ENCODE assay signal across 19 cellular contexts in the genomic region with DNA sequence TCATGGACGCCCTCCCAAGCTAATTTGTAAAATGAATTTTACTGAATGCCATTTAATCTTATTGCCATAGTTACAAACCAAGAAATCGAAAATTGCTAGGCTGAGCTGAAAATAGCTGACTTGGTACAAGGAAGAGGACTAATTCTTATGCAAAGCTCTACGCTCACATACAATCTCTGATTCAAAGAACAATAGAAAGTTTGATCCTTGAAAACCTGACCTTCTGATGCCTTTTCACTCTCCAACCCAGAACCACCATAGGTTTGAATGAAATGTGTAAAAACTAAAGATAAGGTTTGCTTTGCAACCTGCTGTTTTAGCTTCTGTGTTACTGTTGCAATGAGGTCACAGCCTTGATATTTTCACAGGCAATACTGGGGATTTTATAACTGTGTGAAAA.
A peak's percentile ranks its signal among the peaks of the same experiment; 100 is the strongest.
DNase-seq lines count a peak whose midpoint lies in the region; ATAC-seq and TF ChIP-seq lines count a peak whose summit lies in the region.
"Had no signal": no experiment of that assay in that cellular context is flagged by ENCODE, and none has a peak within 500 bp of the region (broad histone marks: within the 10 kb centered on the region; RNA-seq: fewer than 3 reads in every experiment).

No MANE protein-coding gene starts in this region.

- no peak overlapping the region for H3K14ac ChIP-seq in H9 (ENCODE audit: insufficient read depth, low read length)

- H4K8ac ChIP-seq in H9 (replicated peaks; ENCODE audit: insufficient read length, low read depth, low read length) = no peak overlapping the region

- H3K9me3 ChIP-seq in H9 (ENCODE audit: control insufficient read depth, low read depth, low read length) (no peaks in the 10 kb centered on the region), neural cell (ENCODE audit: low read length) (no peaks in the 10 kb centered on the region)
- H3K9me3 ChIP-seq: BLaER1 treated with 17β-estradiol and CSF1 and Interleukin-3, amounts not matched to agents 10 nM and 100 nM; Peyer's patch had no signal

- H2BK15ac ChIP-seq in H9 (ENCODE audit: low read depth, low read length) = no peak overlapping the region

- peak; percentile 17 for DNase-seq in Ammon's horn (ENCODE audit: low spot score)
- DNase-seq in H9 = no peak
- peak; percentile 13 for DNase-seq in cerebellum (ENCODE audit: low spot score)
- DNase-seq in NCI-H2081 treated with DMSO at 0.1 percent for 48 hours (lab: John Stamatoyannopoulos, UW) = no peak
- DNase-seq in Right ventricle myocardium superior = no peak
- no peak for DNase-seq in DMS 273 treated with DMSO at 0.1 percent for 48 hours (lab: John Stamatoyannopoulos, UW)
- DNase-seq: MV-4-11, NCI-H1436 treated with DMSO at 0.1 percent for 48 hours, NCI-H2029 treated with DMSO at 0.1 percent for 48 hours, NCI-H226, NCI-H524 treated with DMSO at 0.1 percent for 48 hours, Peyer's patch had no signal

- H2BK5ac ChIP-seq in H9 (ENCODE audit: insufficient read length, low read length) = no peak overlapping the region

- H3K27ac Mint-ChIP-seq in H9 = peak overlapping the region; percentile 66 to 76 (median 76); a peak in 6 of 7 replicates

- H3K79me2 ChIP-seq in H9 (ENCODE audit: insufficient read depth, low read length) (no peaks in the 10 kb centered on the region), neural cell (replicated peaks; ENCODE audit: insufficient read depth, low read length) (no peaks in the 10 kb centered on the region)

- no peaks in the 10 kb centered on the region for H3K36me3 ChIP-seq in neural cell (ENCODE audit: insufficient read depth, low read length)
- H3K36me3 ChIP-seq: BLaER1 treated with 17β-estradiol and CSF1 and Interleukin-3, amounts not matched to agents 10 nM and 100 nM; Peyer's patch had no signal

- H2BK120ac ChIP-seq in H9 (ENCODE audit: low read depth, low read length, poor library complexity, severe bottlenecking) = no peak overlapping the region

- peaks cover 0 to 5% (median 0%) of the 10 kb centered on the region in 3 experiments; a peak in 1 of 7 replicates for H3K36me3 Mint-ChIP-seq in H9 (ENCODE audit: insufficient read depth in 1 of 3, low read depth in 3 of 3)

- no peaks in the 10 kb centered on the region for H3K27me3 Mint-ChIP-seq in H9 (ENCODE audit: low read depth)

- H3F3A ChIP-seq in neural cell (ENCODE audit: insufficient read depth, low read length, poor library complexity, severe bottlenecking) = no peaks in the 10 kb centered on the region

- peaks cover 56 to 60% of the 10 kb centered on the region in 2 experiments for H3K4me1 Mint-ChIP-seq in H9

- no peak overlapping the region for H2AK5ac ChIP-seq in H9 (ENCODE audit: insufficient read length, low read length)

- no peak overlapping the region for H3K4me2 ChIP-seq in H9 (ENCODE audit: insufficient read depth, insufficient read length, low read length)
- H3K4me2 ChIP-seq in neural cell (ENCODE audit: low read length) = no peak overlapping the region
- H3K4me2 ChIP-seq: BLaER1 treated with 17β-estradiol and CSF1 and Interleukin-3, amounts not matched to agents 10 nM and 100 nM had no signal

- H3K9me3 Mint-ChIP-seq in H9 = no peaks in the 10 kb centered on the region; a peak in 1 of 5 replicates

- H4K20me1 ChIP-seq in H9 (ENCODE audit: control insufficient read depth, insufficient read depth, insufficient read length) (no peaks in the 10 kb centered on the region), neural cell (ENCODE audit: insufficient read depth) (no peaks in the 10 kb centered on the region)
- H4K20me1 ChIP-seq: BLaER1 treated with 17β-estradiol and CSF1 and Interleukin-3, amounts not matched to agents 10 nM and 100 nM had no signal

- H3K4ac ChIP-seq in H9 (ENCODE audit: low read depth, low read length) = no peak overlapping the region

- peak overlapping the region; percentile 29 for H3K27ac ChIP-seq in H9 (ENCODE audit: insufficient read length, low read depth, low read length)
- peak overlapping the region; percentile 55 for H3K27ac ChIP-seq in neural cell (ENCODE audit: low read length)
- H3K27ac ChIP-seq: BLaER1 treated with 17β-estradiol and CSF1 and Interleukin-3, amounts not matched to agents 10 nM and 100 nM; HL-60; Peyer's patch; SK-N-MC had no signal

- H3K4me3 ChIP-seq in neural cell (ENCODE audit: low read length) = no peak overlapping the region
- H3K4me3 ChIP-seq: BLaER1 treated with 17β-estradiol and CSF1 and Interleukin-3, amounts not matched to agents 10 nM and 100 nM; K562; Peyer's patch; SK-N-MC had no signal

- H3K4me1 ChIP-seq in H9 (ENCODE audit: insufficient read depth, low read length) = peaks cover 14% of the 10 kb centered on the region; the same call in 1 of the 2 replicates
- H3K4me1 ChIP-seq: BLaER1 treated with 17β-estradiol and CSF1 and Interleukin-3, amounts not matched to agents 10 nM and 100 nM; Peyer's patch had no signal

- no peak for ATAC-seq in Right ventricle myocardium superior (ENCODE audit: poor library complexity)
- ATAC-seq: HCT116, K562, Right ventricle myocardium inferior had no signal

- H3K56ac ChIP-seq in H9 (ENCODE audit: insufficient read length, low read depth, low read length) = no peak overlapping the region

- TF ChIP-seq EP300 in neural cell (conservative IDR thresholded peaks at IDR 0.05; ENCODE audit: poor library complexity, severe bottlenecking) = no peak

- H3K9ac ChIP-seq in H9 (ENCODE audit: extremely low read depth, insufficient read length, low read length) (no peak overlapping the region), neural cell (ENCODE audit: low read length) (peak overlapping the region; percentile 1)
- H3K9ac ChIP-seq: BLaER1 treated with 17β-estradiol and CSF1 and Interleukin-3, amounts not matched to agents 10 nM and 100 nM had no signal

- H2BK20ac ChIP-seq in H9 (ENCODE audit: low read depth, low read length, poor library complexity, severe bottlenecking) = no peak overlapping the region

- no CpG with 5 or more reads among the region's 3 CpGs for WGBS in H9 (ENCODE audit: extremely low coverage, insufficient read length, low lambda C conversion rate)

- no peak overlapping the region for H2BK12ac ChIP-seq in H9 (ENCODE audit: insufficient read length, low read depth, low read length)

- H3K23me2 ChIP-seq in H9 (ENCODE audit: insufficient read length, low read depth, low read length, poor library complexity, severe bottlenecking) = no peaks in the 10 kb centered on the region

- H3K9me2 ChIP-seq in neural cell (ENCODE audit: insufficient read depth, low read length) = no peaks in the 10 kb centered on the region

- no peaks in the 10 kb centered on the region for H3K79me1 ChIP-seq in H9 (ENCODE audit: insufficient read depth, low read depth, low read length, poor library complexity, severe bottlenecking)

- H3K27me3 ChIP-seq in H9 (ENCODE audit: insufficient read depth, low read length) (no peaks in the 10 kb centered on the region), neural cell (ENCODE audit: insufficient read depth, low read depth, low read length) (no peaks in the 10 kb centered on the region)
- H3K27me3 ChIP-seq: BLaER1 treated with 17β-estradiol and CSF1 and Interleukin-3, amounts not matched to agents 10 nM and 100 nM; Peyer's patch had no signal

- intact Hi-C loops in Right ventricle myocardium superior (cut with DNase I) = no loop called here

- H3T11ph ChIP-seq in H9 (ENCODE audit: low read length) = no peak overlapping the region

- H3K4me3 Mint-ChIP-seq in H9 = no peak overlapping the region

- no peak overlapping the region for H3K18ac ChIP-seq in H9 (ENCODE audit: insufficient read length, low read depth, low read length)

- no peak overlapping the region for H3K23ac ChIP-seq in H9 (ENCODE audit: insufficient read length, low read depth, low read length)

- no peak overlapping the region for H4K91ac ChIP-seq in H9 (ENCODE audit: insufficient read length, low read depth, low read length)

- no peak for TF ChIP-seq RAD21 in neural cell (conservative IDR thresholded peaks at IDR 0.05)

- H2AFZ ChIP-seq in H9 (ENCODE audit: low read length) (no peak overlapping the region), neural cell (ENCODE audit: low read depth, low read length) (peak overlapping the region; percentile 4)

- H4K5ac ChIP-seq in H9 (ENCODE audit: insufficient read length, low read depth, low read length) = no peak overlapping the region

- TF ChIP-seq CTCF in H9 (conservative IDR thresholded peaks at IDR 0.05) (no peak), neural cell (IDR thresholded peaks at IDR 0.05; ENCODE audit: poor library complexity, severe bottlenecking) (no peak)

TF ChIP-seq in neural cell, 6 proteins besides CTCF, POLR2A, EP300 and RAD21:
- TF ChIP-seq SMC3 (conservative IDR thresholded peaks at IDR 0.05; ENCODE audit: poor library complexity) (no peak), MXI1 (conservative IDR thresholded peaks at IDR 0.05; ENCODE audit: poor library complexity, severe bottlenecking) (no peak), POLR2AphosphoS5 (IDR thresholded peaks at IDR 0.05) (no peak), TAF1 (IDR thresholded peaks at IDR 0.05; ENCODE audit: low read depth) (no peak), EZH2 (IDR thresholded peaks at IDR 0.05; ENCODE audit: borderline replicate concordance, insufficient read depth, low read length, poor library complexity, severe bottlenecking) (no peak)
- TF ChIP-seq, protein P1, sequence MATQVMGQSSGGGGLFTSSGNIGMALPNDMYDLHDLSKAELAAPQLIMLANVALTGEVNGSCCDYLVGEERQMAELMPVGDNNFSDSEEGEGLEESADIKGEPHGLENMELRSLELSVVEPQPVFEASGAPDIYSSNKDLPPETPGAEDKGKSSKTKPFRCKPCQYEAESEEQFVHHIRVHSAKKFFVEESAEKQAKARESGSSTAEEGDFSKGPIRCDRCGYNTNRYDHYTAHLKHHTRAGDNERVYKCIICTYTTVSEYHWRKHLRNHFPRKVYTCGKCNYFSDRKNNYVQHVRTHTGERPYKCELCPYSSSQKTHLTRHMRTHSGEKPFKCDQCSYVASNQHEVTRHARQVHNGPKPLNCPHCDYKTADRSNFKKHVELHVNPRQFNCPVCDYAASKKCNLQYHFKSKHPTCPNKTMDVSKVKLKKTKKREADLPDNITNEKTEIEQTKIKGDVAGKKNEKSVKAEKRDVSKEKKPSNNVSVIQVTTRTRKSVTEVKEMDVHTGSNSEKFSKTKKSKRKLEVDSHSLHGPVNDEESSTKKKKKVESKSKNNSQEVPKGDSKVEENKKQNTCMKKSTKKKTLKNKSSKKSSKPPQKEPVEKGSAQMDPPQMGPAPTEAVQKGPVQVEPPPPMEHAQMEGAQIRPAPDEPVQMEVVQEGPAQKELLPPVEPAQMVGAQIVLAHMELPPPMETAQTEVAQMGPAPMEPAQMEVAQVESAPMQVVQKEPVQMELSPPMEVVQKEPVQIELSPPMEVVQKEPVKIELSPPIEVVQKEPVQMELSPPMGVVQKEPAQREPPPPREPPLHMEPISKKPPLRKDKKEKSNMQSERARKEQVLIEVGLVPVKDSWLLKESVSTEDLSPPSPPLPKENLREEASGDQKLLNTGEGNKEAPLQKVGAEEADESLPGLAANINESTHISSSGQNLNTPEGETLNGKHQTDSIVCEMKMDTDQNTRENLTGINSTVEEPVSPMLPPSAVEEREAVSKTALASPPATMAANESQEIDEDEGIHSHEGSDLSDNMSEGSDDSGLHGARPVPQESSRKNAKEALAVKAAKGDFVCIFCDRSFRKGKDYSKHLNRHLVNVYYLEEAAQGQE (IDR thresholded peaks at IDR 0.05; ENCODE audit: borderline replicate concordance) = no peak

Comparison
In these comparisons a context has a peak if more than half of its experiments do, and no peak if none do; other contexts are left out.
1. DNase-seq: peak in Ammon's horn (single experiment) and cerebellum (single experiment); none in H9 (single experiment), NCI-H2081 treated with DMSO at 0.1 percent for 48 hours (single experiment), Right ventricle myocardium superior (single experiment) and DMS 273 treated with DMSO at 0.1 percent for 48 hours (single experiment).